9 cellular contexts compared by ENCODE assay signal in the genomic region with DNA sequence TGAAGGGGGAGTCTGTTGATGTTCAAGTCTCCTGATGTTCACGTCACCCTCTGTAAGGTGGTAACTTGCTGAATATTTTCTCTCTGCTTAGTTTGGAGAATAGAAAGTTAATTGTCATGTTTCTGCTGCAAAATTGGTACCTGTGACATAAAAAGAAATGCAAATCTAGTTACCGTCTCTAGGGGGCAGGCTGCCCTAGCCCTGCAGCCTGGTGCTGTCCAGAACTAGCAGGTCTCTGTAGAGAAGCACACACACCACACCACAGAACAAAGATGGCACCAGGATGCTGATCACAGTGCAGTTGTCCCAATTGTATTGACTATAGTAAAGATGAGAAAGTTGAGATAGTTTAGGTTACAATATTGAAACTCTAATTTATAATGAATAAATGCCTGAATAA. TPM values are rescaled to one million over a fixed set of nuclear protein-coding genes. Genes with fewer than 3 reads are reported as not detected.
A peak's percentile ranks its signal among the peaks of the same experiment; 100 is the strongest.
DNase-seq lines count a peak whose midpoint lies in the region; ATAC-seq and TF ChIP-seq lines count a peak whose summit lies in the region.
"Had no signal": no experiment of that assay in that cellular context is flagged by ENCODE, and none has a peak within 500 bp of the region (broad histone marks: within the 10 kb centered on the region; RNA-seq: fewer than 3 reads in every experiment).

No MANE protein-coding gene starts in this region.

- H3K9me3 Mint-ChIP-seq in WTC11, result no peaks in the 10 kb centered on the region

- intact Hi-C loops in aorta (cut with DNase I), result loop anchor here in 1 of 2 donors (5.0 kb wide), 1 partner anchor 97 kb away; a partner anchor contains a TSS

- H3K27ac Mint-ChIP-seq in WTC11, result no peak overlapping the region

- ATAC-seq in GM21576 (IDR thresholded peaks at IDR 0.05; ENCODE audit: unreplicated experiment) (peak; percentile 71), WTC11 (peak; percentile 88), aorta (ENCODE audit: low FRiP score) (no peak)

- H3K36me3 ChIP-seq in aorta (ENCODE audit: control insufficient read depth in 1 of 2, insufficient read depth in 2 of 2, low read length in 1 of 2), result no peaks in the 10 kb centered on the region
- H3K36me3 ChIP-seq: BLaER1 had no signal

- CTCF ChIA-PET in WTC11 (lab: Charles Lee), result no interaction called here

- no peaks in the 10 kb centered on the region for H3K36me3 Mint-ChIP-seq in WTC11

- H3K9me3 ChIP-seq in aorta (ENCODE audit: control insufficient read depth, low read length), result no peaks in the 10 kb centered on the region
- H3K9me3 ChIP-seq: BLaER1 had no signal

- DNase-seq in NCI-H1694 treated with DMSO at 0.1 percent for 48 hours (lab: John Stamatoyannopoulos, UW), result peak; percentile 2
- no peak for DNase-seq in NCI-H1694 (lab: John Stamatoyannopoulos, UW)
- peak; percentile 6 for DNase-seq in M059J (ENCODE audit: low read depth)
- DNase-seq in WTC11 (ENCODE audit: low spot score), result peak; percentile 20
- DNase-seq in iris pigment epithelial cell (ENCODE audit: low read depth), result peak; percentile 44
- DNase-seq in aorta, result no peak
- no peak for DNase-seq in superior temporal gyrus (ENCODE audit: extremely low spot score)

- H3K4me1 Mint-ChIP-seq in WTC11, result no peaks in the 10 kb centered on the region

- H3K27me3 ChIP-seq in aorta (ENCODE audit: control insufficient read depth in 1 of 2, insufficient read depth in 2 of 2, low read length in 1 of 2), result no peaks in the 10 kb centered on the region
- H3K27me3 ChIP-seq: BLaER1 had no signal

- H3K4me1 ChIP-seq in aorta (ENCODE audit: control insufficient read depth in 1 of 2, insufficient read depth in 2 of 2, low read length in 2 of 2), result no peaks in the 10 kb centered on the region

- H3K4me3 Mint-ChIP-seq in WTC11, result no peak overlapping the region

- POLR2A ChIA-PET in WTC11 (lab: Charles Lee), result no interaction called here

- WGBS in aorta, 2 donors, result 27 to 32% methylated on average over 2 of the region's 2 CpGs

- H3K4me3 ChIP-seq in aorta (ENCODE audit: low read length in 2 of 2), result no peak overlapping the region
- H3K4me3 ChIP-seq: BLaER1 had no signal

- no peaks in the 10 kb centered on the region for H3K27me3 Mint-ChIP-seq in WTC11 (ENCODE audit: low read depth)

- no peak overlapping the region for H3K27ac ChIP-seq in aorta (ENCODE audit: low read depth in 1 of 2, low read length in 2 of 2)
- H3K27ac ChIP-seq: BLaER1 had no signal

- peak; percentile 49; the same call in 1 of the 2 replicates for TF ChIP-seq CTCF in WTC11 (IDR thresholded peaks at IDR 0.05)

TF ChIP-seq in WTC11, 78 proteins besides CTCF, POLR2A, EP300 and RAD21:
- TF ChIP-seq NFATC4 (CRISPR knock-in tag; IDR thresholded peaks at IDR 0.05) (no peak), ZNF219 (CRISPR knock-in tag; IDR thresholded peaks at IDR 0.05; ENCODE audit: borderline replicate concordance) (no peak), ZNF263 (CRISPR knock-in tag; IDR thresholded peaks at IDR 0.05; ENCODE audit: low read depth) (no peak), SP1 (CRISPR knock-in tag; conservative IDR thresholded peaks at IDR 0.05) (no peak), CREM (CRISPR knock-in tag; IDR thresholded peaks at IDR 0.05) (no peak), TP53 (CRISPR knock-in tag; IDR thresholded peaks at IDR 0.05) (no peak)
- TF ChIP-seq, protein P1, sequence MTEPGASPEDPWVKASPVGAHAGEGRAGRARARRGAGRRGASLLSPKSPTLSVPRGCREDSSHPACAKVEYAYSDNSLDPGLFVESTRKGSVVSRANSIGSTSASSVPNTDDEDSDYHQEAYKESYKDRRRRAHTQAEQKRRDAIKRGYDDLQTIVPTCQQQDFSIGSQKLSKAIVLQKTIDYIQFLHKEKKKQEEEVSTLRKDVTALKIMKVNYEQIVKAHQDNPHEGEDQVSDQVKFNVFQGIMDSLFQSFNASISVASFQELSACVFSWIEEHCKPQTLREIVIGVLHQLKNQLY (CRISPR knock-in tag; IDR thresholded peaks at IDR 0.05), result no peak
- TF ChIP-seq, protein P2, sequence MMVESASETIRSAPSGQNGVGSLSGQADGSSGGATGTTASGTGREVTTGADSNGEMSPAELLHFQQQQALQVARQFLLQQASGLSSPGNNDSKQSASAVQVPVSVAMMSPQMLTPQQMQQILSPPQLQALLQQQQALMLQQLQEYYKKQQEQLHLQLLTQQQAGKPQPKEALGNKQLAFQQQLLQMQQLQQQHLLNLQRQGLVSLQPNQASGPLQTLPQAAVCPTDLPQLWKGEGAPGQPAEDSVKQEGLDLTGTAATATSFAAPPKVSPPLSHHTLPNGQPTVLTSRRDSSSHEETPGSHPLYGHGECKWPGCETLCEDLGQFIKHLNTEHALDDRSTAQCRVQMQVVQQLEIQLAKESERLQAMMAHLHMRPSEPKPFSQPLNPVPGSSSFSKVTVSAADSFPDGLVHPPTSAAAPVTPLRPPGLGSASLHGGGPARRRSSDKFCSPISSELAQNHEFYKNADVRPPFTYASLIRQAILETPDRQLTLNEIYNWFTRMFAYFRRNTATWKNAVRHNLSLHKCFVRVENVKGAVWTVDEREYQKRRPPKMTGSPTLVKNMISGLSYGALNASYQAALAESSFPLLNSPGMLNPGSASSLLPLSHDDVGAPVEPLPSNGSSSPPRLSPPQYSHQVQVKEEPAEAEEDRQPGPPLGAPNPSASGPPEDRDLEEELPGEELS (CRISPR knock-in tag; IDR thresholded peaks at IDR 0.05), result no peak
- TF ChIP-seq, protein P3, sequence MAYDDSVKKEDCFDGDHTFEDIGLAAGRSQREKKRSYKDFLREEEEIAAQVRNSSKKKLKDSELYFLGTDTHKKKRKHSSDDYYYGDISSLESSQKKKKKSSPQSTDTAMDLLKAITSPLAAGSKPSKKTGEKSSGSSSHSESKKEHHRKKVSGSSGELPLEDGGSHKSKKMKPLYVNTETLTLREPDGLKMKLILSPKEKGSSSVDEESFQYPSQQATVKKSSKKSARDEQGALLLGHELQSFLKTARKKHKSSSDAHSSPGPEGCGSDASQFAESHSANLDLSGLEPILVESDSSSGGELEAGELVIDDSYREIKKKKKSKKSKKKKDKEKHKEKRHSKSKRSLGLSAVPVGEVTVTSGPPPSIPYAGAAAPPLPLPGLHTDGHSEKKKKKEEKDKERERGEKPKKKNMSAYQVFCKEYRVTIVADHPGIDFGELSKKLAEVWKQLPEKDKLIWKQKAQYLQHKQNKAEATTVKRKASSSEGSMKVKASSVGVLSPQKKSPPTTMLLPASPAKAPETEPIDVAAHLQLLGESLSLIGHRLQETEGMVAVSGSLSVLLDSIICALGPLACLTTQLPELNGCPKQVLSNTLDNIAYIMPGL (CRISPR knock-in tag; IDR thresholded peaks at IDR 0.05), result no peak

RNA-seq across cellular contexts. Expression of a gene that starts 47.0 kb away (rescaled TPM):
- not detected in 2 replicates for total RNA-seq in M059J (2014; rRNA removed; shearing (Covaris generic))
- 0.09 to 0.11 TPM in 2 of 3 replicates, not detected in the other for total RNA-seq in WTC11 (2021)
- under 1 TPM in 1 of 2 donors, not detected in 1; 0.15 TPM for total RNA-seq in aorta
- not detected for polyA plus RNA-seq in aorta

Comparison
In these comparisons a context has a peak if more than half of its experiments do, and no peak if none do; other contexts are left out.
1. DNase-seq: peak in NCI-H1694 treated with DMSO at 0.1 percent for 48 hours (single experiment), M059J (single experiment), WTC11 (single experiment) and iris pigment epithelial cell (single experiment); none in NCI-H1694 (single experiment), aorta (0 of 2) and superior temporal gyrus (single experiment).